8 cellular contexts compared by ENCODE assay signal in the genomic region with DNA sequence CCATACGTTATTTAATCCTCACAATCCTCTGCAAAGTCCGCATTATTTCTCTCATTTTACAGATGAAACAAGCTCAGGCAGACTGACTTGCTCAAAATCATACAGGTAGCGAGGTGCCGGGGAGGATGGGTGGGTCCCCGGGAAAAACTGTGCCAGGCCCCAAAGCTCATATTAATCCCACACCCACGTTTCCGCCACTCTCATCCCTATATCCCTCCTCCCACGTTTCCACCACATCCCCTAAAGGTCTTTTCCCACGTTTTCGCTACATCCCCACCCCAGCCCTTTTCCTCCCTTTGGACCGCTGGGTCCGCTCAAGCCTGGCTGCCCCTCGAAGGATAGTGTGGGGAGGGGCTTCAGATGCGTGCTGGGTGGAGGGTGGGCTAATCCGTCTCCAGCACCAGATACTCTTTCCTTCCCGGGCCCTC. TPM values are rescaled to one million over a fixed set of nuclear protein-coding genes. Genes with fewer than 3 reads are reported as not detected.
A peak's percentile ranks its signal among the peaks of the same experiment; 100 is the strongest.
DNase-seq lines count a peak whose midpoint lies in the region; ATAC-seq and TF ChIP-seq lines count a peak whose summit lies in the region.

No MANE protein-coding gene starts in this region.

- peak overlapping the region in 1 of 3 donors; percentile 47 for H3K27ac ChIP-seq in right lobe of liver
- H3K27ac ChIP-seq in transverse colon = peak overlapping the region; percentile 77 to 90 (median 84)

- TF ChIP-seq POLR2A in right lobe of liver (IDR thresholded peaks at IDR 0.05) (no peak), transverse colon (IDR thresholded peaks at IDR 0.05) (no peak)

- peak overlapping the region; percentile 69 to 77 (median 70) for H3K4me3 ChIP-seq in right lobe of liver
- H3K4me3 ChIP-seq in transverse colon = peak overlapping the region; percentile 73 to 88 (median 73)

- CTCF ChIA-PET in activated naive CD4-positive, alpha-beta T cell treated with anti-CD3 and anti-CD28 coated beads for 36 hours (lab: Charles Lee) = interaction anchor here (1.0 kb wide), 1 partner anchor 267 kb away, joined by 4 read pairs; no protein-coding TSS in a partner anchor

- 33% methylated on average over 16 of the region's 16 CpGs for WGBS in right lobe of liver (ENCODE audit: insufficient coverage, low coverage, low lambda C conversion rate, missing lambda C conversion rate)
- whole genome bisulfite sequencing in transverse colon (ENCODE audit: low coverage in 1 of 2), 2 donors = 28 to 40% methylated on average over 1 to 16 of the region's 16 CpGs

- no peak for DNase-seq in activated naive CD4-positive, alpha-beta T cell treated with anti-CD3 and anti-CD28 coated beads for 36 hours
- DNase-seq in activated naive CD4-positive, alpha-beta T cell (lab: John Stamatoyannopoulos, UW) = no peak
- DNase-seq in amniotic epithelial cell (ENCODE audit: low read depth) = peak; percentile 26
- no peak for DNase-seq in right lobe of liver
- no peak for DNase-seq in transverse colon
- no peak for DNase-seq in NCI-H128 (lab: John Stamatoyannopoulos, UW; ENCODE audit: unreplicated experiment)

- no peaks in the 10 kb centered on the region for H3K36me3 Mint-ChIP-seq in activated naive CD4-positive, alpha-beta T cell treated with anti-CD3 and anti-CD28 coated beads for 36 hours (ENCODE audit: low read depth)

- peaks cover 10% of the 10 kb centered on the region for H3K4me1 Mint-ChIP-seq in activated naive CD4-positive, alpha-beta T cell treated with anti-CD3 and anti-CD28 coated beads for 36 hours (ENCODE audit: low read depth)

- H3K36me3 ChIP-seq in right lobe of liver (no peaks in the 10 kb centered on the region), transverse colon (no peaks in the 10 kb centered on the region)

- peak overlapping the region; percentile 79 for H3K4me3 Mint-ChIP-seq in activated naive CD4-positive, alpha-beta T cell treated with anti-CD3 and anti-CD28 coated beads for 36 hours

- no peaks in the 10 kb centered on the region for H3K9me3 Mint-ChIP-seq in activated naive CD4-positive, alpha-beta T cell treated with anti-CD3 and anti-CD28 coated beads for 36 hours

- no peak for ATAC-seq in right lobe of liver
- no peak for ATAC-seq in GM21717 (IDR thresholded peaks at IDR 0.05; ENCODE audit: unreplicated experiment)
- ATAC-seq in HG02798 (IDR thresholded peaks at IDR 0.05; ENCODE audit: poor library complexity, unreplicated experiment) = no peak

- in situ Hi-C loops in transverse colon (cut with MboI; ENCODE audit: low pct_ligation_motif_present in 1 of 4, low pct_unique_long_range_greater_than_20kb in 1 of 4, low sequenced_read_pairs in 3 of 4) = loop anchor here in 2 of 4 donors (25.0 kb wide), 1 partner anchor 265 kb away; no protein-coding TSS in a partner anchor

- H3K27me3 ChIP-seq in right lobe of liver = no peaks in the 10 kb centered on the region
- H3K27me3 ChIP-seq in transverse colon = no peaks in the 10 kb centered on the region

- H3K4me1 ChIP-seq in right lobe of liver (peaks cover 0 to 9% (median 0%) of the 10 kb centered on the region in 4 donors), transverse colon (peaks cover 0 to 26% (median 20%) of the 10 kb centered on the region in 4 donors)

- no peak for TF ChIP-seq CTCF in right lobe of liver (IDR thresholded peaks at IDR 0.05)
- no peak for TF ChIP-seq CTCF in transverse colon (IDR thresholded peaks at IDR 0.05)

- H3K9me3 ChIP-seq in right lobe of liver = no peaks in the 10 kb centered on the region
- no peaks in the 10 kb centered on the region for H3K9me3 ChIP-seq in transverse colon

- H3K27ac Mint-ChIP-seq in activated naive CD4-positive, alpha-beta T cell treated with anti-CD3 and anti-CD28 coated beads for 36 hours = no peak overlapping the region

- TF ChIP-seq EP300 in transverse colon (IDR thresholded peaks at IDR 0.05; ENCODE audit: low read depth) = no peak

- no peaks in the 10 kb centered on the region for H3K27me3 Mint-ChIP-seq in activated naive CD4-positive, alpha-beta T cell treated with anti-CD3 and anti-CD28 coated beads for 36 hours (ENCODE audit: low read depth)

- intact Hi-C loops in activated naive CD4-positive, alpha-beta T cell treated with anti-CD3 and anti-CD28 coated beads for 36 hours (cut with micrococcal nuclease) = loop anchor here (5.0 kb wide), 3 partner anchors 95 to 435 kb away; no protein-coding TSS in a partner anchor
- intact Hi-C loops in right lobe of liver (cut with DNase I) = no loop called here
- intact Hi-C loops in transverse colon (cut with DNase I; ENCODE audit: low total_unique reads) = no loop called here

RNA-seq across cellular contexts. Expression of gene FSD1L, which starts 0.4 kb away (rescaled TPM):
- total RNA-seq in activated naive CD4-positive, alpha-beta T cell treated with anti-CD3 and anti-CD28 coated beads for 36 hours = under 1 TPM; 0.79 to 0.86 TPM
- total RNA-seq in right lobe of liver (1 to 10 TPM in 5 of 6 experiments, under 1 TPM in 1; 0.46 to 2.0 (median 1.3) TPM), transverse colon (10 to 100 TPM in 1 of 4 donors, 1 to 10 TPM in 3; 1.8 to 16.8 (median 7.0) TPM)
